ENCODE assay signal across 18 cellular contexts in genomic region chr1:39128126-39128525, GRCh38.
DNase-seq lines count a peak whose midpoint lies in the region; ATAC-seq and TF ChIP-seq lines count a peak whose summit lies in the region.
"Had no signal": no experiment of that assay in that cellular context is flagged by ENCODE, and none has a peak within 500 bp of the region (broad histone marks: within the 10 kb centered on the region; RNA-seq: fewer than 3 reads in every experiment).

No MANE protein-coding gene starts in this region.

- H3K4me1 ChIP-seq in heart right ventricle (peaks cover 5 to 70% (median 65%) of the 10 kb centered on the region in 9 donors), esophagus squamous epithelium (peaks cover 41 to 94% (median 77%) of the 10 kb centered on the region in 3 donors), prostate gland (replicated peaks) (peaks cover 23% of the 10 kb centered on the region), vagina (peaks cover 65% of the 10 kb centered on the region)

- ATAC-seq in heart right ventricle: no peak

- TF ChIP-seq POLR2A in esophagus squamous epithelium (IDR thresholded peaks at IDR 0.05): no peak
- no peak for TF ChIP-seq POLR2A in prostate gland (IDR thresholded peaks at IDR 0.05)
- no peak for TF ChIP-seq POLR2A in vagina (IDR thresholded peaks at IDR 0.05)

- intact Hi-C loops in heart right ventricle (cut with DNase I) (loop anchor here in 1 of 10 donors (2.0 kb wide), 1 partner anchor 21 kb away; no protein-coding TSS in a partner anchor), cardiac septum (cut with DNase I) (no loop called here), esophagus squamous epithelium (cut with DNase I) (no loop called here), prostate gland (cut with DNase I) (no loop called here), vagina (cut with DNase I) (no loop called here), posterior vena cava (cut with DNase I) (no loop called here)

- 66 to 68% methylated on average over 4 of the region's 4 CpGs for WGBS in heart right ventricle, 2 donors
- 60 to 86% methylated on average over 1 to 4 of the region's 4 CpGs for WGBS in esophagus squamous epithelium, 2 donors
- 67% methylated on average over 4 of the region's 4 CpGs for WGBS in prostate gland

- H3K9me3 ChIP-seq in heart right ventricle (no peaks in the 10 kb centered on the region), esophagus squamous epithelium (no peaks in the 10 kb centered on the region), prostate gland (no peaks in the 10 kb centered on the region), vagina (no peaks in the 10 kb centered on the region)
- H3K9me3 ChIP-seq: BLaER1, SJSA1 had no signal

- DNase-seq in heart right ventricle (no peak), cardiac septum (ENCODE audit: low spot score) (no peak), esophagus squamous epithelium (lab: John Stamatoyannopoulos, UW) (no peak), prostate gland (ENCODE audit: low spot score) (no peak), vagina (ENCODE audit: extremely low spot score in 2 of 2) (no peak), posterior vena cava (ENCODE audit: low spot score) (no peak), NOMO-1 (lab: John Stamatoyannopoulos, UW; ENCODE audit: unreplicated experiment in 2 of 2) (no peak), NCI-H1436 (lab: John Stamatoyannopoulos, UW) (no peak)
- DNase-seq: 8988T; activated CD4-positive, alpha-beta T cell treated with anti-CD3 and anti-CD28 coated beads for 1 hour; activated effector memory CD4-positive, alpha-beta T cell treated with anti-CD3 and anti-CD28 coated beads, Interleukin-2, amount 50 U/mL, for 16 hours; amygdala; GDM1; immature natural killer cell; NCI-H524; retina had no signal

- H3K27ac ChIP-seq in heart right ventricle (peak overlapping the region in 9 of 10 donors; percentile 8 to 84 (median 57)), esophagus squamous epithelium (peak overlapping the region; percentile 75 to 90 (median 84)), prostate gland (peak overlapping the region; percentile 67 to 68), vagina (peak overlapping the region; percentile 30)
- H3K27ac ChIP-seq: BLaER1, SJSA1 had no signal

- H3K27me3 ChIP-seq in heart right ventricle: no peaks in the 10 kb centered on the region
- H3K27me3 ChIP-seq in esophagus squamous epithelium: no peaks in the 10 kb centered on the region
- no peaks in the 10 kb centered on the region for H3K27me3 ChIP-seq in prostate gland (replicated peaks; ENCODE audit: insufficient read depth)
- H3K27me3 ChIP-seq in vagina: no peaks in the 10 kb centered on the region
- H3K27me3 ChIP-seq: BLaER1, SJSA1 had no signal

- H3K4me3 ChIP-seq in heart right ventricle (no peak overlapping the region), esophagus squamous epithelium (no peak overlapping the region), prostate gland (no peak overlapping the region), vagina (no peak overlapping the region)
- H3K4me3 ChIP-seq: BLaER1, SJSA1 had no signal

- peaks cover 0 to 20% (median 0%) of the 10 kb centered on the region in 9 donors for H3K36me3 ChIP-seq in heart right ventricle
- H3K36me3 ChIP-seq in esophagus squamous epithelium: peaks cover 0 to 11% (median 0%) of the 10 kb centered on the region in 3 donors
- no peaks in the 10 kb centered on the region for H3K36me3 ChIP-seq in prostate gland
- H3K36me3 ChIP-seq in vagina: no peaks in the 10 kb centered on the region

- no peak for TF ChIP-seq CTCF in heart right ventricle (IDR thresholded peaks at IDR 0.05)
- no peak for TF ChIP-seq CTCF in esophagus squamous epithelium (IDR thresholded peaks at IDR 0.05)
- TF ChIP-seq CTCF in prostate gland (IDR thresholded peaks at IDR 0.05): no peak
- no peak for TF ChIP-seq CTCF in vagina (IDR thresholded peaks at IDR 0.05)

Comparison
In these comparisons a context has a peak if more than half of its experiments do, and no peak if none do; other contexts are left out.
1. H3K27ac ChIP-seq: peak in every context shown above with its lines; median percentile 84 in esophagus squamous epithelium; 68 in prostate gland; 57 in heart right ventricle; 30 in vagina.